ENCODE assay signal across 10 cellular contexts in genomic region chr1:54490361-54491248, GRCh38. TPM values are rescaled to one million over a fixed set of nuclear protein-coding genes. Genes with fewer than 3 reads are reported as not detected.
DNase-seq lines count a peak whose midpoint lies in the region; ATAC-seq, FAIRE-seq and TF ChIP-seq lines count a peak whose summit lies in the region.
"Had no signal": no experiment of that assay in that cellular context is flagged by ENCODE, and none has a peak within 500 bp of the region (broad histone marks: within the 10 kb centered on the region; RNA-seq: fewer than 3 reads in every experiment).

No MANE protein-coding gene starts in this region.

- 27 to 45% methylated on average over 6 to 20 of the region's 22 CpGs for WGBS in endodermal cell (ENCODE audit: insufficient coverage in 1 of 2, insufficient read length in 1 of 2), 2 experiments
- WGBS in neuronal stem cell (ENCODE audit: extremely low coverage in 2 of 2, insufficient read length in 2 of 2, insufficient replicate concordance in 1 of 2), 2 donors = no CpG with 5 or more reads among the region's 22 CpGs

- H3K23ac ChIP-seq in neuronal stem cell (ENCODE audit: low read depth, low read length, poor library complexity) = no peak overlapping the region

- no peak overlapping the region for H4K91ac ChIP-seq in neuronal stem cell (ENCODE audit: low read depth, low read length, poor library complexity)

- H3K4me2 ChIP-seq in neuronal stem cell (ENCODE audit: insufficient read depth, low read length, poor library complexity, severe bottlenecking) = peak overlapping the region; percentile 37

- peak overlapping the region; percentile 89 for H3K18ac ChIP-seq in neuronal stem cell (ENCODE audit: low read length)

- peak overlapping the region; percentile 1 for H2BK12ac ChIP-seq in neuronal stem cell (ENCODE audit: low read length)

- H3K27me3 ChIP-seq in endodermal cell (ENCODE audit: control insufficient read depth, insufficient read depth, low read length, poor library complexity, severe bottlenecking) (no peaks in the 10 kb centered on the region), neuronal stem cell (ENCODE audit: control insufficient read depth in 3 of 3, insufficient read depth in 3 of 3, low read depth in 1 of 3, low read length in 3 of 3) (peaks cover 0 to 12% (median 3%) of the 10 kb centered on the region in 3 experiments)

- no peaks in the 10 kb centered on the region for H3K9me3 Mint-ChIP-seq in endodermal cell

- peaks cover 32% of the 10 kb centered on the region for H3K4me1 Mint-ChIP-seq in endodermal cell

- FAIRE-seq in GM19239 (lab: Jason Lieb, UNC) = no peak
- FAIRE-seq: A549 had no signal

- no peak overlapping the region for H3K27ac ChIP-seq in endodermal cell (ENCODE audit: low read depth, low read length)
- H3K27ac ChIP-seq in neuronal stem cell (replicated peaks; ENCODE audit: low read length) = no peak overlapping the region

- H3K9ac ChIP-seq in endodermal cell (ENCODE audit: extremely low read depth, low read length, poor library complexity, severe bottlenecking) (no peak overlapping the region), neuronal stem cell (ENCODE audit: low read depth, low read length, poor library complexity) (no peak overlapping the region)

- peak overlapping the region; percentile 27 for H3K4me3 Mint-ChIP-seq in endodermal cell

- no peaks in the 10 kb centered on the region for H3K79me1 ChIP-seq in neuronal stem cell (ENCODE audit: low read depth, low read length)

- H3K27ac Mint-ChIP-seq in endodermal cell = no peak overlapping the region
- H3K27ac Mint-ChIP-seq: activated CD8-positive, alpha-beta memory T cell treated with anti-CD3 and anti-CD28 coated beads, Interleukin-2, amount 10 ng/mL, durations not matched to agents 7 days and 5 days had no signal

- H3K36me3 ChIP-seq in endodermal cell (ENCODE audit: control insufficient read depth, insufficient read depth, low read length) (no peaks in the 10 kb centered on the region), neuronal stem cell (replicated peaks in 1 of 2; ENCODE audit: control insufficient read depth in 2 of 2, insufficient read depth in 2 of 2, low read length in 2 of 2) (no peaks in the 10 kb centered on the region)

- DNase-seq in NCI-H1417 (lab: John Stamatoyannopoulos, UW) (peak in 2 of 3 experiments; percentile 58 to 87), NCI-H1417 treated with DMSO at 0.1 percent for 48 hours (lab: John Stamatoyannopoulos, UW) (no peak), NCI-H1105 treated with DMSO at 0.1 percent for 48 hours (lab: John Stamatoyannopoulos, UW) (peak; percentile 73), endodermal cell (peak; percentile 92), neuronal stem cell (ENCODE audit: low spot score) (no peak), GM19239 (ENCODE audit: insufficient read length, low spot score) (no peak), NCI-H2107 (lab: John Stamatoyannopoulos, UW) (no peak)
- DNase-seq: activated CD8-positive, alpha-beta memory T cell treated with anti-CD3 and anti-CD28 coated beads, Interleukin-2, amount 10 ng/mL, durations not matched to agents 7 days and 5 days had no signal

- H3K9me3 ChIP-seq in endodermal cell (ENCODE audit: control insufficient read depth, low read length) (no peaks in the 10 kb centered on the region), neuronal stem cell (replicated peaks in 1 of 2; ENCODE audit: control insufficient read depth in 2 of 2, insufficient read depth in 1 of 2, low read depth in 1 of 2, low read length in 2 of 2) (no peaks in the 10 kb centered on the region)
- H3K9me3 ChIP-seq: A549 had no signal

- no peaks in the 10 kb centered on the region for H3K36me3 Mint-ChIP-seq in endodermal cell (ENCODE audit: low read depth)
- H3K36me3 Mint-ChIP-seq: activated CD8-positive, alpha-beta memory T cell treated with anti-CD3 and anti-CD28 coated beads, Interleukin-2, amount 10 ng/mL, durations not matched to agents 7 days and 5 days had no signal

- H2AFZ ChIP-seq in neuronal stem cell (ENCODE audit: low read length) = peak overlapping the region; percentile 79

- H3K4me1 ChIP-seq in endodermal cell (ENCODE audit: control insufficient read depth, insufficient read depth, low read length) = peaks cover 11% of the 10 kb centered on the region
- H3K4me1 ChIP-seq in neuronal stem cell (ENCODE audit: control insufficient read depth in 2 of 2, insufficient read depth in 1 of 2, low read depth in 1 of 2, low read length in 2 of 2) = peaks cover 17 to 28% of the 10 kb centered on the region in 2 donors

- H4K8ac ChIP-seq in neuronal stem cell (ENCODE audit: low read depth, low read length) = no peak overlapping the region

- no peak overlapping the region for H3K4ac ChIP-seq in neuronal stem cell (ENCODE audit: low read length)

- no peak overlapping the region for H2BK5ac ChIP-seq in neuronal stem cell (ENCODE audit: low read length)

- H3K4me3 ChIP-seq in endodermal cell (ENCODE audit: low read length) = no peak overlapping the region
- peak overlapping the region in 1 of 2 donors; percentile 14 for H3K4me3 ChIP-seq in neuronal stem cell (ENCODE audit: low read length in 2 of 2)
- H3K4me3 ChIP-seq: A549 had no signal

- peak overlapping the region; percentile 88 for H2BK15ac ChIP-seq in neuronal stem cell (ENCODE audit: low read length)

- peaks cover 3% of the 10 kb centered on the region for H3K27me3 Mint-ChIP-seq in endodermal cell (ENCODE audit: insufficient read depth)

- no peak overlapping the region for H2AK5ac ChIP-seq in neuronal stem cell (ENCODE audit: low read depth, low read length)

- no peak overlapping the region for H2BK120ac ChIP-seq in neuronal stem cell (ENCODE audit: low read depth, low read length)

- no peak for ATAC-seq in HG03045 (IDR thresholded peaks at IDR 0.05; ENCODE audit: unreplicated experiment)

- H3K14ac ChIP-seq in neuronal stem cell (ENCODE audit: low read length) = no peak overlapping the region

- no peak for TF ChIP-seq CTCF in endodermal cell (conservative IDR thresholded peaks at IDR 0.05)

RNA-seq across cellular contexts. Expression of gene ACOT11, which starts 57.4 kb away (rescaled TPM):
- total RNA-seq in endodermal cell = 1 to 10 TPM; 5.6 to 6.0 TPM
- polyA plus RNA-seq in endodermal cell (2013, experiment 1 of 2) = 1.5 TPM
- 1.2 TPM for polyA plus RNA-seq in endodermal cell (2013, experiment 2 of 2)
- polyA plus RNA-seq in neuronal stem cell (2013, experiment 1 of 2) = 0.82 TPM
- 0.90 TPM for polyA plus RNA-seq in neuronal stem cell (2013, experiment 2 of 2)

Comparison
In these comparisons a context has a peak if more than half of its experiments do, and no peak if none do; other contexts are left out.
1. DNase-seq: peak in NCI-H1417 (2 of 3), NCI-H1105 treated with DMSO at 0.1 percent for 48 hours (single experiment) and endodermal cell (single experiment); none in NCI-H1417 treated with DMSO at 0.1 percent for 48 hours (single experiment), neuronal stem cell (single experiment), GM19239 (single experiment) and NCI-H2107 (single experiment).